In genomic region chr17:82351713-82352488, GRCh38 we compare ENCODE assay signal across 9 cellular contexts. TPM values are rescaled to one million over a fixed set of nuclear protein-coding genes. Genes with fewer than 3 reads are reported as not detected.
DNase-seq lines count a peak whose midpoint lies in the region; ATAC-seq, FAIRE-seq and TF ChIP-seq lines count a peak whose summit lies in the region.
"Had no signal": no experiment of that assay in that cellular context is flagged by ENCODE, and none has a peak within 500 bp of the region (broad histone marks: within the 10 kb centered on the region; RNA-seq: fewer than 3 reads in every experiment).

No MANE protein-coding gene starts in this region.

- CTCF ChIA-PET in endothelial cell of umbilical vein (lab: Charles Lee) = interaction anchor here (0.8 to 2.4 kb wide), 9 partner anchors 9 to 430 kb away, joined by 3 to 7 read pairs (median 5); no protein-coding TSS in a partner anchor

- peak; percentile 94 for TF ChIP-seq CTCF in HL-60 (IDR thresholded peaks at IDR 0.05; ENCODE audit: insufficient read depth, low read length)
- peak; percentile 93 to 96 for TF ChIP-seq CTCF in endothelial cell of umbilical vein (IDR thresholded peaks at IDR 0.05; ENCODE audit: extremely low read depth in 1 of 2, insufficient read depth in 1 of 2, low read depth in 1 of 2, low read length in 2 of 2)
- TF ChIP-seq CTCF in mucosa of descending colon (IDR thresholded peaks at IDR 0.05) = peak; percentile 91

- H2AFZ ChIP-seq in endothelial cell of umbilical vein (ENCODE audit: low read depth, low read length) = no peak overlapping the region

- H3K27me3 ChIP-seq in HL-60 (ENCODE audit: insufficient read depth, poor library complexity, severe bottlenecking) (no peaks in the 10 kb centered on the region), endothelial cell of umbilical vein (ENCODE audit: control insufficient read depth in 2 of 2, insufficient read depth in 2 of 2, low read length in 2 of 2) (no peaks in the 10 kb centered on the region)

- POLR2A ChIA-PET in endothelial cell of umbilical vein (lab: Charles Lee) = interaction anchor here (0.7 kb wide), 1 partner anchor 390 kb away, joined by 4 read pairs; no protein-coding TSS in a partner anchor

- no peak overlapping the region for H3K4me2 ChIP-seq in endothelial cell of umbilical vein (ENCODE audit: insufficient read depth, low read length)

- ATAC-seq in mucosa of descending colon (peak; percentile 93), GM19452 (IDR thresholded peaks at IDR 0.05; ENCODE audit: unreplicated experiment) (no peak)

- no peaks in the 10 kb centered on the region for H3K9me1 ChIP-seq in endothelial cell of umbilical vein (replicated peaks; ENCODE audit: control insufficient read depth, extremely low read depth, insufficient read depth, low read length)

- DNase-seq in GM03348 (ENCODE audit: low spot score) (peak; percentile 90), HL-60 (ENCODE audit: low read depth in 1 of 2, low spot score in 1 of 2) (peak; percentile 58 to 83), NOMO-1 treated with dmso at 0.1 percent for 144 hours (lab: John Stamatoyannopoulos, UW; ENCODE audit: unreplicated experiment) (peak; percentile 39), endothelial cell of umbilical vein (ENCODE audit: low read depth, low spot score) (peak; percentile 85), mucosa of descending colon (peak; percentile 76 to 95 (median 83))
- DNase-seq in activated CD8-positive, alpha-beta memory T cell treated with anti-CD3 and anti-CD28 coated beads for 48 hours (ENCODE audit: low read depth in 2 of 3, low spot score in 2 of 3) = peak; percentile 50 to 79 (median 71)
- DNase-seq in stimulated activated CD8-positive, alpha-beta memory T cell treated with anti-CD3 and anti-CD28 coated beads, Interleukin-4, amount 100 ng/mL, for 24 hours (ENCODE audit: low read depth) = peak; percentile 70

- TF ChIP-seq POLR2A in endothelial cell of umbilical vein (IDR thresholded peaks at IDR 0.05; ENCODE audit: low read depth, low read length) = no peak

- BruUV-seq in endothelial cell of umbilical vein (replicated peaks; lab: Mats Ljungman, UMichigan) = no TSS peak

- dilution Hi-C loops in endothelial cell of umbilical vein (cut with MboI; ENCODE audit: extremely low pct_ligation_motif_present, low sequenced_read_pairs) = no loop called here

- FAIRE-seq in endothelial cell of umbilical vein (lab: Jason Lieb, UNC) = peak; percentile 96

- no peaks in the 10 kb centered on the region for H3K36me3 ChIP-seq in endothelial cell of umbilical vein (ENCODE audit: control insufficient read depth in 2 of 2, extremely low read depth in 1 of 2, insufficient read depth in 2 of 2, low read length in 2 of 2)
- H3K36me3 ChIP-seq in mucosa of descending colon (ENCODE audit: low read depth) = no peaks in the 10 kb centered on the region

- H3K4me3 ChIP-seq in HL-60 (replicated peaks; ENCODE audit: insufficient read depth, low read length) (no peak overlapping the region), endothelial cell of umbilical vein (replicated peaks in 1 of 3; ENCODE audit: insufficient read depth in 1 of 3, low read depth in 1 of 3, low read length in 3 of 3) (no peak overlapping the region), mucosa of descending colon (no peak overlapping the region)

- H4K20me1 ChIP-seq in endothelial cell of umbilical vein (replicated peaks; ENCODE audit: control insufficient read depth, extremely low read depth, insufficient read depth, low read length) = no peaks in the 10 kb centered on the region

- H3K4me1 ChIP-seq in endothelial cell of umbilical vein (ENCODE audit: control insufficient read depth, extremely low read depth, insufficient read depth, low read length) (no peaks in the 10 kb centered on the region), mucosa of descending colon (ENCODE audit: low read depth) (peaks cover 3% of the 10 kb centered on the region)

- H3K27ac ChIP-seq in HL-60 (replicated peaks) (no peak overlapping the region), endothelial cell of umbilical vein (ENCODE audit: insufficient read depth, low read depth, low read length) (no peak overlapping the region)

- no peaks in the 10 kb centered on the region for H3K79me2 ChIP-seq in endothelial cell of umbilical vein (ENCODE audit: control insufficient read depth, insufficient read depth, low read length)

- no peak overlapping the region for H3K9ac ChIP-seq in endothelial cell of umbilical vein (replicated peaks; ENCODE audit: extremely low read depth, insufficient read depth, low read length)

- intact Hi-C loops in endothelial cell of umbilical vein (cut with micrococcal nuclease) (loop anchor here (1.0 to 2.0 kb wide), 5 partner anchors 62 to 423 kb away; no protein-coding TSS in a partner anchor), mucosa of descending colon (cut with DNase I, micrococcal nuclease) (loop anchor here in 1 of 2 donors (10.0 kb wide), 1 partner anchor 63 kb away; the partner anchor contains the start of genes HEXD and OGFOD3)

- H3K9me3 ChIP-seq in endothelial cell of umbilical vein (replicated peaks; ENCODE audit: control insufficient read depth, insufficient read depth, low read length) (no peaks in the 10 kb centered on the region), mucosa of descending colon (no peaks in the 10 kb centered on the region)

TF ChIP-seq in endothelial cell of umbilical vein, 7 proteins besides CTCF, POLR2A, EP300 and RAD21:
- TF ChIP-seq EZH2 (IDR thresholded peaks at IDR 0.05; ENCODE audit: borderline replicate concordance, low read depth, low read length, severe bottlenecking) (no peak), MYC (IDR thresholded peaks at IDR 0.05; ENCODE audit: low read depth, low read length) (no peak), JUN (IDR thresholded peaks at IDR 0.05; ENCODE audit: borderline replicate concordance, insufficient read depth, insufficient read length, low read depth) (no peak), POLR2AphosphoS5 (IDR thresholded peaks at IDR 0.05; ENCODE audit: insufficient read depth, low read depth, low read length) (no peak), FOS (IDR thresholded peaks at IDR 0.05; ENCODE audit: borderline replicate concordance, insufficient read depth, low read length) (no peak), GATA2 (IDR thresholded peaks at IDR 0.05; ENCODE audit: insufficient read depth, insufficient read length, low read depth, low read length) (no peak), MAX (IDR thresholded peaks at IDR 0.05; ENCODE audit: insufficient read depth, insufficient read length) (no peak)
TF ChIP-seq in endothelial cell of umbilical vein: peak in this region for 0.

RNA-seq across cellular contexts. Expression of gene TEX19, which starts 7.1 kb away (rescaled TPM):
- total RNA-seq in endothelial cell of umbilical vein = not detected in 2 replicates
- polyA plus RNA-seq in endothelial cell of umbilical vein = 0.05 and 0.06 TPM in 2 replicates
- polyA plus RNA-seq in endothelial cell of umbilical vein (2011; cell fraction: cytosol; rRNA removed) = 0.05 and 0.10 TPM in 2 replicates
- polyA plus RNA-seq in endothelial cell of umbilical vein (2011; cell fraction: nucleus; rRNA removed) = not detected in 2 replicates
- polyA plus RNA-seq in endothelial cell of umbilical vein (2012) = not detected in 2 replicates
- polyA minus RNA-seq in endothelial cell of umbilical vein = 0.15 TPM in 1 of 2 replicates, not detected in the other
- polyA minus RNA-seq in endothelial cell of umbilical vein (2011; cell fraction: cytosol; rRNA and poly(A)+ RNA removed) = 0.82 TPM
- polyA minus RNA-seq in endothelial cell of umbilical vein (2011; cell fraction: nucleus; rRNA and poly(A)+ RNA removed) = not detected in 2 replicates
- total RNA-seq in mucosa of descending colon = not detected
- total RNA-seq: mononuclear cell had no signal

RNA-seq across cellular contexts. Expression of gene SECTM1, which starts 18.3 kb away (rescaled TPM):
- total RNA-seq in endothelial cell of umbilical vein (0.46 and 1.9 TPM in 2 replicates), mucosa of descending colon (100 to 1,000 TPM; 127 to 268 (median 213) TPM)
- 1.3 and 2.3 TPM in 2 replicates for polyA plus RNA-seq in endothelial cell of umbilical vein
- polyA plus RNA-seq in endothelial cell of umbilical vein (2011; cell fraction: cytosol; rRNA removed) = 1.2 and 2.5 TPM in 2 replicates
- 1.2 TPM in 1 of 2 replicates, not detected in the other for polyA plus RNA-seq in endothelial cell of umbilical vein (2011; cell fraction: nucleus; rRNA removed)
- polyA plus RNA-seq in endothelial cell of umbilical vein (2012) = 1.9 and 3.2 TPM in 2 replicates
- polyA minus RNA-seq in endothelial cell of umbilical vein = 0.19 and 0.40 TPM in 2 replicates
- 7.6 TPM for polyA minus RNA-seq in endothelial cell of umbilical vein (2011; cell fraction: cytosol; rRNA and poly(A)+ RNA removed)
- 0.34 TPM in 1 of 2 replicates, not detected in the other for polyA minus RNA-seq in endothelial cell of umbilical vein (2011; cell fraction: nucleus; rRNA and poly(A)+ RNA removed)

RNA-seq across cellular contexts. Expression of gene UTS2R, which starts 19.7 kb away (rescaled TPM):
- total RNA-seq in endothelial cell of umbilical vein = not detected in 2 replicates
- not detected in 2 replicates for polyA plus RNA-seq in endothelial cell of umbilical vein
- not detected in 2 replicates for polyA plus RNA-seq in endothelial cell of umbilical vein (2011; cell fraction: cytosol; rRNA removed)
- polyA plus RNA-seq in endothelial cell of umbilical vein (2011; cell fraction: nucleus; rRNA removed) = not detected in 2 replicates
- polyA plus RNA-seq in endothelial cell of umbilical vein (2012) = not detected in 2 replicates
- not detected in 2 replicates for polyA minus RNA-seq in endothelial cell of umbilical vein
- not detected for polyA minus RNA-seq in endothelial cell of umbilical vein (2011; cell fraction: cytosol; rRNA and poly(A)+ RNA removed)
- polyA minus RNA-seq in endothelial cell of umbilical vein (2011; cell fraction: nucleus; rRNA and poly(A)+ RNA removed) = not detected in 2 replicates
- not detected for total RNA-seq in mucosa of descending colon
- total RNA-seq: mononuclear cell had no signal

RNA-seq across cellular contexts. Expression of gene CD7, which starts 34.5 kb away (rescaled TPM):
- total RNA-seq in endothelial cell of umbilical vein = not detected in 2 replicates
- not detected in 2 replicates for polyA plus RNA-seq in endothelial cell of umbilical vein
- polyA plus RNA-seq in endothelial cell of umbilical vein (2011; cell fraction: cytosol; rRNA removed) = not detected in 2 replicates
- not detected in 2 replicates for polyA plus RNA-seq in endothelial cell of umbilical vein (2011; cell fraction: nucleus; rRNA removed)
- not detected in 2 replicates for polyA plus RNA-seq in endothelial cell of umbilical vein (2012)
- polyA minus RNA-seq in endothelial cell of umbilical vein = not detected in 2 replicates
- polyA minus RNA-seq in endothelial cell of umbilical vein (2011; cell fraction: cytosol; rRNA and poly(A)+ RNA removed) = not detected
- polyA minus RNA-seq in endothelial cell of umbilical vein (2011; cell fraction: nucleus; rRNA and poly(A)+ RNA removed) = not detected in 2 replicates
- 10 to 100 TPM in 2 of 3 donors, 1 to 10 TPM in 1; 10.0 to 12.8 (median 12.3) TPM for total RNA-seq in mucosa of descending colon

Comparison
In these comparisons a context has a peak if more than half of its experiments do, and no peak if none do; other contexts are left out.
1. DNase-seq: peak in every context shown above with its lines; median percentile 90 in GM03348; 85 in endothelial cell of umbilical vein; 83 in mucosa of descending colon; 71 in activated CD8-positive, alpha-beta memory T cell treated with anti-CD3 and anti-CD28 coated beads for 48 hours; 70 in HL-60; 70 in stimulated activated CD8-positive, alpha-beta memory T cell treated with anti-CD3 and anti-CD28 coated beads, Interleukin-4, amount 100 ng/mL, for 24 hours; 39 in NOMO-1 treated with dmso at 0.1 percent for 144 hours.
2. RNA of gene SECTM1, which starts 18.3 kb away (total RNA-seq): 127 to 268 TPM in mucosa of descending colon; 0.46 to 1.9 TPM in endothelial cell of umbilical vein; every median in the first group is over 10 times any median in the second.
3. Peak in every context shown above with its lines, with median percentiles within 50 percentile points of each other: CTCF ChIP-seq.